27 cellular contexts compared by ENCODE assay signal in the genomic region with DNA sequence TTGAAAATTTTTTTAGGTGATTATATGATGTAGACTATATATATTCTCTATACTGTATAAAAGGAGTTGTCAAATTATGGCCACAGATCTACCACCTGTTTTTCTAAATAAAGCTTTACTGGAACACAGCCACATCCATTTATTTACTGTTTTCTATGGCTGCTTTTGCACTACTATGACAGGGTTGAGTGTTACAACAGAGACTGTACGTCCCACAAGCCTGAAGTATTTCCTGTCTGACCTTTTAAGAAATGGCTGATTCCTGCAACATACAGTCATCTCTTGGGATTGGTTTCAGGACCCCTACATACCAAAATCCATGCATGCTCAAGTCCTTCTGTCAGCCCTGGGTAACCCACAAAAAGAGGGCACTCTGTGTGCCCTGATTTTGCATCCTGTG.
"Had no signal": no experiment of that assay in that cellular context is flagged by ENCODE, and none has a peak within 500 bp of the region (broad histone marks: within the 10 kb centered on the region; RNA-seq: fewer than 3 reads in every experiment).

No MANE protein-coding gene starts in this region.

- DNase-seq: effector memory CD4-positive, alpha-beta T cell; foreskin fibroblast; glutamatergic neuron; immature natural killer cell; kidney; left cardiac atrium; left ventricle myocardium inferior; lower lobe of right lung; natural killer cell; nucleus accumbens; pancreas; right cardiac atrium; stimulated activated CD4-positive, alpha-beta T cell treated with anti-CD3 and anti-CD28 coated beads, Interleukin-2, amount 100 ng/mL, for 48 hours; stimulated activated naive CD8-positive, alpha-beta T cell treated with anti-CD3 and anti-CD28 coated beads, Interleukin-15, Interleukin-2, amounts not matched to agents 100 U/mL and 50 U/mL, for 24 hours; thyroid gland; upper lobe of left lung; uterus had no signal

- H3K27me3 ChIP-seq: gastroesophageal sphincter, neural progenitor cell, pancreas, suprapubic skin, thyroid gland, upper lobe of left lung, uterus had no signal

- H3K4me3 Mint-ChIP-seq: immature natural killer cell; memory B cell; mesothelial cell of epicardium; natural killer cell; neural progenitor cell; stimulated activated effector memory CD8-positive, alpha-beta T cell treated with anti-CD3 and anti-CD28 coated beads, Interleukin-12 subunit alpha, Interleukin-12 subunit beta, amount 100 ng/mL, for 72 hours had no signal

- H2AFZ ChIP-seq: neural progenitor cell had no signal

- H3K9ac ChIP-seq: neural progenitor cell had no signal

- H3K36me3 ChIP-seq: gastroesophageal sphincter, left ventricle myocardium inferior, lower lobe of right lung, neural progenitor cell, pancreas, suprapubic skin, thyroid gland, upper lobe of left lung, uterus had no signal

- H3K27ac ChIP-seq: gastroesophageal sphincter, left ventricle myocardium inferior, lower lobe of right lung, neural progenitor cell, pancreas, suprapubic skin, thyroid gland, upper lobe of left lung, uterus had no signal

- H3K9me3 Mint-ChIP-seq: mesothelial cell of epicardium; stimulated activated effector memory CD8-positive, alpha-beta T cell treated with anti-CD3 and anti-CD28 coated beads, Interleukin-12 subunit alpha, Interleukin-12 subunit beta, amount 100 ng/mL, for 72 hours had no signal

- H3K4me2 ChIP-seq: neural progenitor cell, smooth muscle cell had no signal

- H3K4me1 ChIP-seq: gastroesophageal sphincter, lower lobe of right lung, neural progenitor cell, pancreas, suprapubic skin, thyroid gland, upper lobe of left lung, uterus had no signal

- H3K27me3 Mint-ChIP-seq: memory B cell, progenitor cell of endocrine pancreas had no signal

- H3K27ac Mint-ChIP-seq: immature natural killer cell; memory B cell; mesothelial cell of epicardium; natural killer cell; neural progenitor cell; progenitor cell of endocrine pancreas; stimulated activated effector memory CD8-positive, alpha-beta T cell treated with anti-CD3 and anti-CD28 coated beads, Interleukin-12 subunit alpha, Interleukin-12 subunit beta, amount 100 ng/mL, for 72 hours had no signal

- H3K9me3 ChIP-seq: gastroesophageal sphincter, left ventricle myocardium inferior, lower lobe of right lung, pancreas, suprapubic skin, thyroid gland, upper lobe of left lung, uterus had no signal

- H3K4me3 ChIP-seq: gastroesophageal sphincter, left ventricle myocardium inferior, lower lobe of right lung, neural progenitor cell, pancreas, smooth muscle cell, suprapubic skin, thyroid gland, upper lobe of left lung, uterus had no signal

- ATAC-seq: esophagus mucosa; gastroesophageal sphincter; left cardiac atrium; lower lobe of right lung; natural killer cell; pancreas; right cardiac atrium; stimulated activated effector memory CD8-positive, alpha-beta T cell treated with anti-CD3 and anti-CD28 coated beads, Interleukin-12 subunit alpha, Interleukin-12 subunit beta, amount 100 ng/mL, for 72 hours; stimulated activated naive CD8-positive, alpha-beta T cell treated with anti-CD3 and anti-CD28 coated beads, Interleukin-15, Interleukin-2, amounts not matched to agents 100 U/mL and 50 U/mL, for 24 hours had no signal

- H3K4me1 Mint-ChIP-seq: immature natural killer cell; memory B cell; natural killer cell; neural progenitor cell; stimulated activated effector memory CD8-positive, alpha-beta T cell treated with anti-CD3 and anti-CD28 coated beads, Interleukin-12 subunit alpha, Interleukin-12 subunit beta, amount 100 ng/mL, for 72 hours had no signal

- H3K36me3 Mint-ChIP-seq: immature natural killer cell; memory B cell; mesothelial cell of epicardium; natural killer cell; neural progenitor cell; stimulated activated effector memory CD8-positive, alpha-beta T cell treated with anti-CD3 and anti-CD28 coated beads, Interleukin-12 subunit alpha, Interleukin-12 subunit beta, amount 100 ng/mL, for 72 hours had no signal

- FAIRE-seq: endometrium, kidney, pancreas had no signal
